ENCODE assay signal across 9 cellular contexts in genomic region chr17:57984936-57985674, GRCh38. TPM values are rescaled to one million over a fixed set of nuclear protein-coding genes. Genes with fewer than 3 reads are reported as not detected.
DNase-seq lines count a peak whose midpoint lies in the region; ATAC-seq and TF ChIP-seq lines count a peak whose summit lies in the region.
"Had no signal": no experiment of that assay in that cellular context is flagged by ENCODE, and none has a peak within 500 bp of the region (broad histone marks: within the 10 kb centered on the region; RNA-seq: fewer than 3 reads in every experiment).

No MANE protein-coding gene starts in this region.

- H3K9me3 ChIP-seq in iPS-20b (ENCODE audit: insufficient read depth, low read depth, low read length) (no peaks in the 10 kb centered on the region), stomach smooth muscle (ENCODE audit: control insufficient read depth in 2 of 2, low read length in 2 of 2) (no peaks in the 10 kb centered on the region)

- no peak overlapping the region for H3K27ac Mint-ChIP-seq in activated CD8-positive, alpha-beta T cell treated with anti-CD3 and anti-CD28 coated beads for 36 hours
- no peak overlapping the region for H3K27ac Mint-ChIP-seq in activated CD8-positive, alpha-beta T cell treated with anti-CD3 and anti-CD28 coated beads, Interleukin-2, amount 10 ng/mL, durations not matched to agents 7 days and 5 days
- H3K27ac Mint-ChIP-seq in WTC11 = no peak overlapping the region

- H3K27ac ChIP-seq in iPS-20b (ENCODE audit: low read length) (no peak overlapping the region), stomach smooth muscle (ENCODE audit: low read length) (peak overlapping the region; percentile 19)

- DNase-seq in activated CD8-positive, alpha-beta T cell treated with anti-CD3 and anti-CD28 coated beads for 36 hours = no peak
- no peak for DNase-seq in activated CD8-positive, alpha-beta T cell treated with anti-CD3 and anti-CD28 coated beads, Interleukin-2, amount 10 ng/mL, durations not matched to agents 7 days and 5 days
- DNase-seq in WTC11 (ENCODE audit: low spot score) (no peak), activated gamma-delta T cell treated with Interleukin-2 at 50 U/mL for 16 hours (no peak), HCEC 1CT (no peak), cortex of kidney (lab: John Stamatoyannopoulos, UW) (no peak)
- DNase-seq: NK-92 treated with Interleukin-12 subunit alpha and Interleukin-12 subunit beta, amount 100 ng/mL, for 24 hours had no signal

- H3K27me3 ChIP-seq in iPS-20b (ENCODE audit: insufficient read depth, low read length) (no peaks in the 10 kb centered on the region), stomach smooth muscle (ENCODE audit: control insufficient read depth in 1 of 2, insufficient read depth in 2 of 2, low read length in 2 of 2) (no peaks in the 10 kb centered on the region)

- peaks cover 39% of the 10 kb centered on the region for H3K36me3 Mint-ChIP-seq in activated CD8-positive, alpha-beta T cell treated with anti-CD3 and anti-CD28 coated beads for 36 hours (ENCODE audit: low read depth)
- peaks cover 61% of the 10 kb centered on the region for H3K36me3 Mint-ChIP-seq in activated CD8-positive, alpha-beta T cell treated with anti-CD3 and anti-CD28 coated beads, Interleukin-2, amount 10 ng/mL, durations not matched to agents 7 days and 5 days (ENCODE audit: low read depth)
- H3K36me3 Mint-ChIP-seq in WTC11 = peaks cover 22% of the 10 kb centered on the region

- H3K4me3 ChIP-seq in iPS-20b (ENCODE audit: low read length) (peak overlapping the region; percentile 95; the same call in 1 of the 2 replicates), stomach smooth muscle (ENCODE audit: low read length in 2 of 2) (peak overlapping the region; percentile 12 to 36)

- intact Hi-C loops in activated CD8-positive, alpha-beta T cell treated with anti-CD3 and anti-CD28 coated beads for 36 hours (cut with micrococcal nuclease) = loop anchor here (5.0 kb wide), 1 partner anchor 33 kb away; no protein-coding TSS in a partner anchor

- H3K9me3 Mint-ChIP-seq in activated CD8-positive, alpha-beta T cell treated with anti-CD3 and anti-CD28 coated beads for 36 hours = no peaks in the 10 kb centered on the region
- H3K9me3 Mint-ChIP-seq in activated CD8-positive, alpha-beta T cell treated with anti-CD3 and anti-CD28 coated beads, Interleukin-2, amount 10 ng/mL, durations not matched to agents 7 days and 5 days (ENCODE audit: insufficient read depth) = no peaks in the 10 kb centered on the region
- H3K9me3 Mint-ChIP-seq in WTC11 = no peaks in the 10 kb centered on the region

- peak overlapping the region; percentile 38 for H3K4me3 Mint-ChIP-seq in activated CD8-positive, alpha-beta T cell treated with anti-CD3 and anti-CD28 coated beads for 36 hours
- no peak overlapping the region for H3K4me3 Mint-ChIP-seq in activated CD8-positive, alpha-beta T cell treated with anti-CD3 and anti-CD28 coated beads, Interleukin-2, amount 10 ng/mL, durations not matched to agents 7 days and 5 days
- H3K4me3 Mint-ChIP-seq in WTC11 = 0 out of 2 replicates have a peak overlapping the region, but pooled peaks have one; percentile 19

- H3K27me3 Mint-ChIP-seq in activated CD8-positive, alpha-beta T cell treated with anti-CD3 and anti-CD28 coated beads for 36 hours = no peaks in the 10 kb centered on the region
- no peaks in the 10 kb centered on the region for H3K27me3 Mint-ChIP-seq in activated CD8-positive, alpha-beta T cell treated with anti-CD3 and anti-CD28 coated beads, Interleukin-2, amount 10 ng/mL, durations not matched to agents 7 days and 5 days (ENCODE audit: low read depth)
- H3K27me3 Mint-ChIP-seq in WTC11 (ENCODE audit: low read depth) = no peaks in the 10 kb centered on the region

- H3K36me3 ChIP-seq in iPS-20b (ENCODE audit: insufficient read depth, low read depth, low read length) (peaks cover 45% of the 10 kb centered on the region), stomach smooth muscle (ENCODE audit: control insufficient read depth in 2 of 2, insufficient read depth in 2 of 2, low read length in 2 of 2) (peaks cover 8 to 14% of the 10 kb centered on the region in 2 donors)

- no peak for ATAC-seq in activated CD8-positive, alpha-beta T cell treated with anti-CD3 and anti-CD28 coated beads for 36 hours
- no peak for ATAC-seq in activated CD8-positive, alpha-beta T cell treated with anti-CD3 and anti-CD28 coated beads, Interleukin-2, amount 10 ng/mL, durations not matched to agents 7 days and 5 days
- no peak for ATAC-seq in WTC11

- H3K9ac ChIP-seq in iPS-20b (ENCODE audit: low read depth, low read length) = no peak overlapping the region; the same call in 1 of the 2 replicates
- peak overlapping the region; percentile 16 to 37 for H3K9ac ChIP-seq in stomach smooth muscle (ENCODE audit: low read length in 2 of 2)

- TF ChIP-seq CTCF in activated CD8-positive, alpha-beta T cell treated with anti-CD3 and anti-CD28 coated beads for 36 hours (IDR thresholded peaks at IDR 0.05) = no peak
- no peak for TF ChIP-seq CTCF in WTC11 (IDR thresholded peaks at IDR 0.05)

- POLR2A ChIA-PET in activated CD8-positive, alpha-beta T cell treated with anti-CD3 and anti-CD28 coated beads for 36 hours (lab: Charles Lee) = interaction anchor here (1.2 to 1.3 kb wide), 2 partner anchors 14 to 21 kb away, joined by 4 to 5 read pairs; partner anchors contain the start of gene SRSF1
- POLR2A ChIA-PET in activated CD8-positive, alpha-beta T cell treated with anti-CD3 and anti-CD28 coated beads, Interleukin-2, amount 10 ng/mL, durations not matched to agents 7 days and 5 days (lab: Charles Lee) = interaction anchor here (0.7 to 2.8 kb wide), 2 partner anchors 22 to 29 kb away, joined by 3 to 11 read pairs; partner anchors contain the start of genes CUEDC1 and SRSF1
- POLR2A ChIA-PET in WTC11 (lab: Charles Lee) = no interaction called here

- CTCF ChIA-PET in activated CD8-positive, alpha-beta T cell treated with anti-CD3 and anti-CD28 coated beads for 36 hours (lab: Charles Lee) = interaction anchor here (0.7 to 3.0 kb wide), 12 partner anchors 9 to 151 kb away, joined by 3 to 32 read pairs (median 6); partner anchors contain the start of gene CUEDC1
- CTCF ChIA-PET in activated CD8-positive, alpha-beta T cell treated with anti-CD3 and anti-CD28 coated beads, Interleukin-2, amount 10 ng/mL, durations not matched to agents 7 days and 5 days (lab: Charles Lee) = interaction anchor here (0.5 to 3.3 kb wide), 15 partner anchors 9 to 186 kb away, joined by 3 to 52 read pairs (median 4); partner anchors contain the start of genes CUEDC1 and SRSF1
- CTCF ChIA-PET in WTC11 (lab: Charles Lee) = interaction anchor here (0.7 to 3.4 kb wide), 8 partner anchors 9 to 127 kb away, joined by 3 to 13 read pairs (median 4); no protein-coding TSS in a partner anchor

- peaks cover 70% of the 10 kb centered on the region for H3K4me1 Mint-ChIP-seq in activated CD8-positive, alpha-beta T cell treated with anti-CD3 and anti-CD28 coated beads for 36 hours (ENCODE audit: low read depth)
- peaks cover 67% of the 10 kb centered on the region for H3K4me1 Mint-ChIP-seq in activated CD8-positive, alpha-beta T cell treated with anti-CD3 and anti-CD28 coated beads, Interleukin-2, amount 10 ng/mL, durations not matched to agents 7 days and 5 days (ENCODE audit: low read depth)
- peaks cover 52% of the 10 kb centered on the region for H3K4me1 Mint-ChIP-seq in WTC11

- peaks cover 25% of the 10 kb centered on the region for H3K4me1 ChIP-seq in iPS-20b (ENCODE audit: insufficient read depth, low read length)
- H3K4me1 ChIP-seq in stomach smooth muscle (ENCODE audit: control insufficient read depth, insufficient read depth, low read length) = peaks cover 35% of the 10 kb centered on the region

TF ChIP-seq in WTC11, 78 proteins besides CTCF, POLR2A, EP300 and RAD21:
- TF ChIP-seq NFE2L1 (CRISPR knock-in tag; IDR thresholded peaks at IDR 0.05) (no peak), PREB (CRISPR knock-in tag; IDR thresholded peaks at IDR 0.05; ENCODE audit: borderline replicate concordance) (no peak)

RNA-seq across cellular contexts. Expression of gene VEZF1, which starts 2.9 kb away (rescaled TPM):
- 10 to 100 TPM; 17.9 to 19.6 TPM for total RNA-seq in activated CD8-positive, alpha-beta T cell treated with anti-CD3 and anti-CD28 coated beads for 36 hours
- total RNA-seq in activated CD8-positive, alpha-beta T cell treated with anti-CD3 and anti-CD28 coated beads, Interleukin-2, amount 10 ng/mL, durations not matched to agents 7 days and 5 days = 10 to 100 TPM; 37.5 to 37.6 TPM
- 43.1 to 43.8 TPM (median 43.3 TPM) in 3 replicates for total RNA-seq in WTC11 (2021)

RNA-seq across cellular contexts. Expression of gene SRSF1, which starts 21.9 kb away (rescaled TPM):
- 100 to 1,000 TPM; 333 to 342 TPM for total RNA-seq in activated CD8-positive, alpha-beta T cell treated with anti-CD3 and anti-CD28 coated beads for 36 hours
- 100 to 1,000 TPM; 382 to 383 TPM for total RNA-seq in activated CD8-positive, alpha-beta T cell treated with anti-CD3 and anti-CD28 coated beads, Interleukin-2, amount 10 ng/mL, durations not matched to agents 7 days and 5 days
- total RNA-seq in WTC11 (2021) = 349 to 387 TPM (median 366 TPM) in 3 replicates

RNA-seq across cellular contexts. Expression of gene CUEDC1, which starts 29.9 kb away (rescaled TPM):
- under 1 TPM; 0.29 to 0.40 TPM for total RNA-seq in activated CD8-positive, alpha-beta T cell treated with anti-CD3 and anti-CD28 coated beads for 36 hours
- total RNA-seq in activated CD8-positive, alpha-beta T cell treated with anti-CD3 and anti-CD28 coated beads, Interleukin-2, amount 10 ng/mL, durations not matched to agents 7 days and 5 days = under 1 TPM in 1 of 2 experiments, not detected in 1; 0.18 TPM
- 6.5 to 12.2 TPM (median 9.4 TPM) in 3 replicates for total RNA-seq in WTC11 (2021)
